14 cellular contexts compared by ENCODE assay signal in genomic region chr19:39128511-39129079, GRCh38. TPM values are rescaled to one million over a fixed set of nuclear protein-coding genes. Genes with fewer than 3 reads are reported as not detected.
DNase-seq lines count a peak whose midpoint lies in the region; ATAC-seq, FAIRE-seq and TF ChIP-seq lines count a peak whose summit lies in the region.
"Had no signal": no experiment of that assay in that cellular context is flagged by ENCODE, and none has a peak within 500 bp of the region (broad histone marks: within the 10 kb centered on the region; RNA-seq: fewer than 3 reads in every experiment).

No MANE protein-coding gene starts in this region.

- H3K27me3 ChIP-seq in DND-41 (ENCODE audit: insufficient read depth, low read length, poor library complexity), result no peaks in the 10 kb centered on the region
- no peaks in the 10 kb centered on the region for H3K27me3 ChIP-seq in astrocyte (ENCODE audit: insufficient read depth, low read length)
- H3K27me3 ChIP-seq in layer of hippocampus (ENCODE audit: control insufficient read depth, insufficient read depth, low read length), result no peaks in the 10 kb centered on the region

- H3K4me2 ChIP-seq in DND-41 (ENCODE audit: insufficient read depth, low read length) (peak overlapping the region; percentile 75; the same call in 1 of the 2 replicates), astrocyte (ENCODE audit: low read length) (peak overlapping the region; percentile 11)

- no peak overlapping the region for H3K27ac Mint-ChIP-seq in astrocyte (ENCODE audit: unreplicated experiment)
- H3K27ac Mint-ChIP-seq: stimulated activated naive B cell treated with anti-CD40 and anti-IgM and Interleukin-4, amounts not matched to agents 10 μg/mL and 1 μg/mL and 100 μg/mL, for 72 hours had no signal

- no peak for FAIRE-seq in astrocyte (lab: Jason Lieb, UNC)
- FAIRE-seq: H1, HTR-8/SVneo had no signal

- H3K4me1 ChIP-seq in DND-41 (ENCODE audit: insufficient read depth, low read length) (peaks cover 25% of the 10 kb centered on the region), astrocyte (ENCODE audit: insufficient read depth, low read length) (peaks cover 28% of the 10 kb centered on the region)

- H3K4me3 Mint-ChIP-seq in astrocyte (ENCODE audit: unreplicated experiment), result no peak overlapping the region
- H3K4me3 Mint-ChIP-seq: activated CD4-positive, alpha-beta memory T cell treated with anti-CD3 and anti-CD28 coated beads, Interleukin-2, amount 10 ng/mL, durations not matched to agents 7 days and 5 days; stimulated activated naive B cell treated with anti-CD40 and anti-IgM and Interleukin-4, amounts not matched to agents 10 μg/mL and 1 μg/mL and 100 μg/mL, for 72 hours had no signal

- TF ChIP-seq CTCF in DND-41 (IDR thresholded peaks at IDR 0.05; ENCODE audit: borderline replicate concordance, extremely low read depth, low read length, poor library complexity, severe bottlenecking) (no peak), astrocyte (IDR thresholded peaks at IDR 0.05; ENCODE audit: insufficient read depth, low read depth, low read length) (no peak)

- H4K20me1 ChIP-seq in DND-41 (ENCODE audit: insufficient read depth, low read length) (peaks cover 58% of the 10 kb centered on the region), astrocyte (ENCODE audit: insufficient read depth, low read length) (peaks cover 64% of the 10 kb centered on the region)

- ATAC-seq in DND-41 (ENCODE audit: insufficient read depth, low read depth), result no peak
- no peak for ATAC-seq in HG03196 (IDR thresholded peaks at IDR 0.05; ENCODE audit: unreplicated experiment)
- ATAC-seq: stimulated activated naive B cell treated with anti-CD40 and anti-IgM and Interleukin-4, amounts not matched to agents 10 μg/mL and 1 μg/mL and 100 μg/mL, for 72 hours had no signal

- H3K36me3 Mint-ChIP-seq in astrocyte (ENCODE audit: low read depth, unreplicated experiment), result no peaks in the 10 kb centered on the region
- H3K36me3 Mint-ChIP-seq: stimulated activated naive B cell treated with anti-CD40 and anti-IgM and Interleukin-4, amounts not matched to agents 10 μg/mL and 1 μg/mL and 100 μg/mL, for 72 hours had no signal

- H3K4me1 Mint-ChIP-seq in astrocyte (ENCODE audit: low read depth, unreplicated experiment), result peaks cover 44% of the 10 kb centered on the region

- H3K9me3 ChIP-seq in DND-41 (ENCODE audit: insufficient read depth, low read length, severe bottlenecking) (no peaks in the 10 kb centered on the region), astrocyte (ENCODE audit: insufficient read depth, low read depth, low read length) (no peaks in the 10 kb centered on the region)

- H3K36me3 ChIP-seq in DND-41 (ENCODE audit: insufficient read depth, low read length) (no peaks in the 10 kb centered on the region), astrocyte (ENCODE audit: insufficient read depth, low read length) (no peaks in the 10 kb centered on the region)

- H3K79me2 ChIP-seq in DND-41 (ENCODE audit: insufficient read depth, low read length) (peaks cover 83% of the 10 kb centered on the region), astrocyte (ENCODE audit: insufficient read depth, low read length) (peaks cover 78% of the 10 kb centered on the region)

- no peaks in the 10 kb centered on the region for H3K27me3 Mint-ChIP-seq in astrocyte (ENCODE audit: low read depth, unreplicated experiment)
- H3K27me3 Mint-ChIP-seq: activated CD4-positive, alpha-beta memory T cell treated with anti-CD3 and anti-CD28 coated beads, Interleukin-2, amount 10 ng/mL, durations not matched to agents 7 days and 5 days; stimulated activated naive B cell treated with anti-CD40 and anti-IgM and Interleukin-4, amounts not matched to agents 10 μg/mL and 1 μg/mL and 100 μg/mL, for 72 hours had no signal

- H3K9me3 Mint-ChIP-seq in astrocyte (ENCODE audit: unreplicated experiment), result peaks cover 1% of the 10 kb centered on the region
- H3K9me3 Mint-ChIP-seq: activated CD4-positive, alpha-beta memory T cell treated with anti-CD3 and anti-CD28 coated beads, Interleukin-2, amount 10 ng/mL, durations not matched to agents 7 days and 5 days; stimulated activated naive B cell treated with anti-CD40 and anti-IgM and Interleukin-4, amounts not matched to agents 10 μg/mL and 1 μg/mL and 100 μg/mL, for 72 hours had no signal

- no peak overlapping the region for H2AFZ ChIP-seq in DND-41 (ENCODE audit: low read depth, low read length)
- H2AFZ ChIP-seq in astrocyte (ENCODE audit: low read depth, low read length), result no peak overlapping the region

- DNase-seq in DND-41, result no peak
- DNase-seq in astrocyte (ENCODE audit: low read depth), result no peak
- DNase-seq in substantia nigra (lab: John Stamatoyannopoulos, UW), result peak in 1 of 49 donors; percentile 19
- DNase-seq in stimulated activated CD4-positive, alpha-beta T cell treated with anti-CD3 and anti-CD28 coated beads, Interleukin-12 subunit alpha, Interleukin-12 subunit beta, amount 100 ng/mL, for 4 hours, result no peak
- DNase-seq in NCI-H82 (lab: John Stamatoyannopoulos, UW), result no peak
- DNase-seq: activated CD4-positive, alpha-beta memory T cell treated with anti-CD3 and anti-CD28 coated beads, Interleukin-2, amount 10 ng/mL, durations not matched to agents 7 days and 5 days; activated naive CD4-positive, alpha-beta T cell treated with Interleukin-2 at 50 U/mL for 16 hours; NCI-H1048; NCI-H510A; stimulated activated naive B cell treated with anti-CD40 and anti-IgM and Interleukin-4, amounts not matched to agents 10 μg/mL and 1 μg/mL and 100 μg/mL, for 72 hours had no signal

- H3K27ac ChIP-seq in DND-41 (ENCODE audit: low read length) (no peak overlapping the region), astrocyte (ENCODE audit: low read depth, low read length) (no peak overlapping the region), layer of hippocampus (ENCODE audit: low read depth, low read length) (peak overlapping the region; percentile 25), substantia nigra (ENCODE audit: low read depth, low read length, poor library complexity, severe bottlenecking) (peak overlapping the region; percentile 58)

- H3K4me3 ChIP-seq in DND-41 (ENCODE audit: low read depth in 1 of 2, low read length in 2 of 2) (no peak overlapping the region), astrocyte (ENCODE audit: insufficient read depth, low read depth, low read length) (no peak overlapping the region)

- H3K9ac ChIP-seq in DND-41 (ENCODE audit: low read depth, low read length) (no peak overlapping the region), astrocyte (ENCODE audit: low read length) (no peak overlapping the region)

RNA-seq across cellular contexts. Expression of gene PAK4, which starts 3.0 kb away (rescaled TPM):
- total RNA-seq in astrocyte, result 48.0 and 51.1 TPM in 2 replicates

RNA-seq across cellular contexts. Expression of gene ACP7, which starts 44.4 kb away (rescaled TPM):
- not detected in 2 replicates for total RNA-seq in astrocyte
- total RNA-seq: activated CD4-positive, alpha-beta memory T cell treated with anti-CD3 and anti-CD28 coated beads, Interleukin-2, amount 10 ng/mL, durations not matched to agents 7 days and 5 days had no signal

Comparison
In these comparisons a context has a peak if more than half of its experiments do, and no peak if none do; other contexts are left out.
1. H3K27ac ChIP-seq: peak in layer of hippocampus (single experiment) and substantia nigra (single experiment); none in DND-41 (single experiment) and astrocyte (single experiment).